1 cellular context compared by ENCODE assay signal in the genomic region with DNA sequence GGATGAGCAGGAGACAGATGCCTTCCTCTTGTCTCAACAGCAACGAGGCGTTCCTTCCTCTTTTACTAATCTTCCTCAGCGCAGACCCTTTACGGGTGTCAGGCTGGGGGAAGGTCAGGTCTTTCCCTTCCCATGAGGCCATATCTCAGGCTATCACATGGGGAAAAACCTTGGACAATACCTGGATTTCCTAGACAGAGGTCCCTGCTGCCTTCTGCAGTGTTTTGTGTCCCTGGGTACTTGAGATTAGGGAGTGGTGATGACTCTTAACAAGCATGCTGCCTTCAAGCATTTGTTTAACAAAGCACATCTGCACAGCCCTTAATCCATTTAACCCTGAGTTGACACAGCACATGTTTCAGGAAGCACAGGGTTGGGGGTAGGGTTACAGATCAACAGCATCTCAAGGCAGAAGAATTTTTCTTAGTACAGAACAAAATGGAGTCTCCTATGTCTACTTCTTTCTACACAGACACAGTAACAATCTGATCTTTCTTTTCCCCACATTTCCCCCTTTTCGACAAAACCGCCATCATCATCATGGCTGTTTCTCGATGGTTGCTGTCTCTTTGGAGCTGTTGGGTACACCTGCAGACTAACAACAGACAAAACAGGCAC.
TF ChIP-seq lines count a peak whose summit lies in the region.
"Not testable (repeated sequence)": the region's sequence is repeated elsewhere in the genome, so short reads cannot be mapped to it uniquely, and the experiment has no call there.

No MANE protein-coding gene starts in this region.

TF ChIP-seq in K562, 482 proteins besides CTCF, POLR2A, EP300 and RAD21 (continued from another document):
- TF ChIP-seq, protein P1, sequence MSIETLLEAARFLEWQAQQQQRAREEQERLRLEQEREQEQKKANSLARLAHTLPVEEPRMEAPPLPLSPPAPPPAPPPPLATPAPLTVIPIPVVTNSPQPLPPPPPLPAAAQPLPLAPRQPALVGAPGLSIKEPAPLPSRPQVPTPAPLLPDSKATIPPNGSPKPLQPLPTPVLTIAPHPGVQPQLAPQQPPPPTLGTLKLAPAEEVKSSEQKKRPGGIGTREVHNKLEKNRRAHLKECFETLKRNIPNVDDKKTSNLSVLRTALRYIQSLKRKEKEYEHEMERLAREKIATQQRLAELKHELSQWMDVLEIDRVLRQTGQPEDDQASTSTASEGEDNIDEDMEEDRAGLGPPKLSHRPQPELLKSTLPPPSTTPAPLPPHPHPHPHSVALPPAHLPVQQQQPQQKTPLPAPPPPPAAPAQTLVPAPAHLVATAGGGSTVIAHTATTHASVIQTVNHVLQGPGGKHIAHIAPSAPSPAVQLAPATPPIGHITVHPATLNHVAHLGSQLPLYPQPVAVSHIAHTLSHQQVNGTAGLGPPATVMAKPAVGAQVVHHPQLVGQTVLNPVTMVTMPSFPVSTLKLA (conservative IDR thresholded peaks at IDR 0.05), result peak; percentile 87 to 92
- TF ChIP-seq PML (IDR thresholded peaks at IDR 0.05; ENCODE audit: low read length) (peak; percentile 90), TAF9B (IDR thresholded peaks at IDR 0.05; ENCODE audit: partially characterized antibody) (peak; percentile 47), ATF7 (IDR thresholded peaks at IDR 0.05) (peak; percentile 59), BCL6 (CRISPR knock-in tag; IDR thresholded peaks at IDR 0.05) (peak; percentile 73; the same call in 1 of the 2 replicates), SP1 (CRISPR knock-in tag; IDR thresholded peaks at IDR 0.05) (peak; percentile 56; the same call in 1 of the 2 replicates), CREB3L1 (IDR thresholded peaks at IDR 0.05; ENCODE audit: borderline replicate concordance, low read depth) (peak; percentile 17; the same call in 1 of the 2 replicates), HDAC1 (IDR thresholded peaks at IDR 0.05) (peak; percentile 40 to 90; a peak in 3 of 4 replicates), GABPB1 (CRISPR knock-in tag; IDR thresholded peaks at IDR 0.05) (peak; percentile 49), ZNF584 (CRISPR knock-in tag; IDR thresholded peaks at IDR 0.05; ENCODE audit: low read depth) (0 out of 2 replicates have a peak, but pooled peaks have one; percentile 51), ESRRA (IDR thresholded peaks at IDR 0.05; ENCODE audit: borderline replicate concordance, low read depth) (peak; percentile 41; the same call in 1 of the 2 replicates), LCOR (CRISPR knock-in tag; IDR thresholded peaks at IDR 0.05) (peak; percentile 85), ZEB2 (IDR thresholded peaks at IDR 0.05) (peak; percentile 83), CBFA2T3 (IDR thresholded peaks at IDR 0.05) (peak; percentile 98), SMARCE1 (IDR thresholded peaks at IDR 0.05) (peak; percentile 89), USF1 (CRISPR knock-in tag; IDR thresholded peaks at IDR 0.05) (0 out of 2 replicates have a peak, but pooled peaks have one; percentile 50), KHSRP (IDR thresholded peaks at IDR 0.05) (peak; percentile 66; the same call in 1 of the 2 replicates), FOSL1 (tag; conservative IDR thresholded peaks at IDR 0.05) (peak; percentile 54), ZNF639 (CRISPR knock-in tag; conservative IDR thresholded peaks at IDR 0.05 in 1 of 2, IDR thresholded peaks at IDR 0.05 in 1 of 2) (peak in 1 of 2 experiments; percentile 76; a peak in 2 of 4 replicates), STAT5A (IDR thresholded peaks at IDR 0.05; ENCODE audit: borderline replicate concordance, low read length) (peak; percentile 74)
- TF ChIP-seq, protein P2, sequence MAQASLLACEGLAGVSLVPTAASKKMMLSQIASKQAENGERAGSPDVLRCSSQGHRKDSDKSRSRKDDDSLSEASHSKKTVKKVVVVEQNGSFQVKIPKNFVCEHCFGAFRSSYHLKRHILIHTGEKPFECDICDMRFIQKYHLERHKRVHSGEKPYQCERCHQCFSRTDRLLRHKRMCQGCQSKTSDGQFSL (CRISPR knock-in tag; IDR thresholded peaks at IDR 0.05), result not testable (repeated sequence)
- TF ChIP-seq, protein P2 (tag; IDR thresholded peaks at IDR 0.05), result peak in 1 of 2 experiments; percentile 88; a peak in 2 of 4 replicates
- TF ChIP-seq, protein P3, sequence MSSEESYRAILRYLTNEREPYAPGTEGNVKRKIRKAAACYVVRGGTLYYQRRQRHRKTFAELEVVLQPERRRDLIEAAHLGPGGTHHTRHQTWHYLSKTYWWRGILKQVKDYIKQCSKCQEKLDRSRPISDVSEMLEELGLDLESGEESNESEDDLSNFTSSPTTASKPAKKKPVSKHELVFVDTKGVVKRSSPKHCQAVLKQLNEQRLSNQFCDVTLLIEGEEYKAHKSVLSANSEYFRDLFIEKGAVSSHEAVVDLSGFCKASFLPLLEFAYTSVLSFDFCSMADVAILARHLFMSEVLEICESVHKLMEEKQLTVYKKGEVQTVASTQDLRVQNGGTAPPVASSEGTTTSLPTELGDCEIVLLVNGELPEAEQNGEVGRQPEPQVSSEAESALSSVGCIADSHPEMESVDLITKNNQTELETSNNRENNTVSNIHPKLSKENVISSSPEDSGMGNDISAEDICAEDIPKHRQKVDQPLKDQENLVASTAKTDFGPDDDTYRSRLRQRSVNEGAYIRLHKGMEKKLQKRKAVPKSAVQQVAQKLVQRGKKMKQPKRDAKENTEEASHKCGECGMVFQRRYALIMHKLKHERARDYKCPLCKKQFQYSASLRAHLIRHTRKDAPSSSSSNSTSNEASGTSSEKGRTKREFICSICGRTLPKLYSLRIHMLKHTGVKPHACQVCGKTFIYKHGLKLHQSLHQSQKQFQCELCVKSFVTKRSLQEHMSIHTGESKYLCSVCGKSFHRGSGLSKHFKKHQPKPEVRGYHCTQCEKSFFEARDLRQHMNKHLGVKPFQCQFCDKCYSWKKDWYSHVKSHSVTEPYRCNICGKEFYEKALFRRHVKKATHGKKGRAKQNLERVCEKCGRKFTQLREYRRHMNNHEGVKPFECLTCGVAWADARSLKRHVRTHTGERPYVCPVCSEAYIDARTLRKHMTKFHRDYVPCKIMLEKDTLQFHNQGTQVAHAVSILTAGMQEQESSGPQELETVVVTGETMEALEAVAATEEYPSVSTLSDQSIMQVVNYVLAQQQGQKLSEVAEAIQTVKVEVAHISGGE (CRISPR knock-in tag; IDR thresholded peaks at IDR 0.05), result 0 out of 6 replicates have a peak, but pooled peaks of 1 of the 3 experiments have one; percentile 49
